Comparison of ENCODE assay signal across 1 cellular context in genomic region chr14:104749958-104750529, GRCh38.
TF ChIP-seq lines count a peak whose summit lies in the region.

No MANE protein-coding gene starts in this region.

TF ChIP-seq in HCT116, 20 proteins besides CTCF, POLR2A, EP300 and RAD21 (continued from another document):
- no peak for TF ChIP-seq ZBTB33 (IDR thresholded peaks at IDR 0.05; ENCODE audit: extremely low read depth, insufficient replicate concordance, low read length)
